In the genomic region with DNA sequence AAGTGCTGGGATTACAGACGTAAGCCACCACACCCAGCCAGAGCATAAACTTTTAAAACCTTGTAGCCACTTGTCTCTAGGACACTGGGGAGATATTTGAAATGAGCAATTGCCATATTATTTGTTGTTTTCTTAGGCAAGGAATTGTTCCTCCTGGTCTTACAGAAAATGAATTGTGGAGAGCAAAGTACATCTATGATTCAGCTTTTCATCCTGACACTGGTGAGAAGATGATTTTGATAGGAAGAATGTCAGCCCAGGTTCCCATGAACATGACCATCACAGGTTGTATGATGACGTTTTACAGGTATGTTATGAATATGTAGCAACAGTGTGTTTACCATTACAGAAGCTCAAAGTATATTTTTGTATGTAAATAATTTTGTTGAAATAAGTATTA, we compare ENCODE assay signal across 1 cellular context.
TF ChIP-seq lines count a peak whose summit lies in the region.

No MANE protein-coding gene starts in this region.

TF ChIP-seq in HepG2, 621 proteins besides CTCF, POLR2A, EP300 and RAD21:
- TF ChIP-seq, protein P1, sequence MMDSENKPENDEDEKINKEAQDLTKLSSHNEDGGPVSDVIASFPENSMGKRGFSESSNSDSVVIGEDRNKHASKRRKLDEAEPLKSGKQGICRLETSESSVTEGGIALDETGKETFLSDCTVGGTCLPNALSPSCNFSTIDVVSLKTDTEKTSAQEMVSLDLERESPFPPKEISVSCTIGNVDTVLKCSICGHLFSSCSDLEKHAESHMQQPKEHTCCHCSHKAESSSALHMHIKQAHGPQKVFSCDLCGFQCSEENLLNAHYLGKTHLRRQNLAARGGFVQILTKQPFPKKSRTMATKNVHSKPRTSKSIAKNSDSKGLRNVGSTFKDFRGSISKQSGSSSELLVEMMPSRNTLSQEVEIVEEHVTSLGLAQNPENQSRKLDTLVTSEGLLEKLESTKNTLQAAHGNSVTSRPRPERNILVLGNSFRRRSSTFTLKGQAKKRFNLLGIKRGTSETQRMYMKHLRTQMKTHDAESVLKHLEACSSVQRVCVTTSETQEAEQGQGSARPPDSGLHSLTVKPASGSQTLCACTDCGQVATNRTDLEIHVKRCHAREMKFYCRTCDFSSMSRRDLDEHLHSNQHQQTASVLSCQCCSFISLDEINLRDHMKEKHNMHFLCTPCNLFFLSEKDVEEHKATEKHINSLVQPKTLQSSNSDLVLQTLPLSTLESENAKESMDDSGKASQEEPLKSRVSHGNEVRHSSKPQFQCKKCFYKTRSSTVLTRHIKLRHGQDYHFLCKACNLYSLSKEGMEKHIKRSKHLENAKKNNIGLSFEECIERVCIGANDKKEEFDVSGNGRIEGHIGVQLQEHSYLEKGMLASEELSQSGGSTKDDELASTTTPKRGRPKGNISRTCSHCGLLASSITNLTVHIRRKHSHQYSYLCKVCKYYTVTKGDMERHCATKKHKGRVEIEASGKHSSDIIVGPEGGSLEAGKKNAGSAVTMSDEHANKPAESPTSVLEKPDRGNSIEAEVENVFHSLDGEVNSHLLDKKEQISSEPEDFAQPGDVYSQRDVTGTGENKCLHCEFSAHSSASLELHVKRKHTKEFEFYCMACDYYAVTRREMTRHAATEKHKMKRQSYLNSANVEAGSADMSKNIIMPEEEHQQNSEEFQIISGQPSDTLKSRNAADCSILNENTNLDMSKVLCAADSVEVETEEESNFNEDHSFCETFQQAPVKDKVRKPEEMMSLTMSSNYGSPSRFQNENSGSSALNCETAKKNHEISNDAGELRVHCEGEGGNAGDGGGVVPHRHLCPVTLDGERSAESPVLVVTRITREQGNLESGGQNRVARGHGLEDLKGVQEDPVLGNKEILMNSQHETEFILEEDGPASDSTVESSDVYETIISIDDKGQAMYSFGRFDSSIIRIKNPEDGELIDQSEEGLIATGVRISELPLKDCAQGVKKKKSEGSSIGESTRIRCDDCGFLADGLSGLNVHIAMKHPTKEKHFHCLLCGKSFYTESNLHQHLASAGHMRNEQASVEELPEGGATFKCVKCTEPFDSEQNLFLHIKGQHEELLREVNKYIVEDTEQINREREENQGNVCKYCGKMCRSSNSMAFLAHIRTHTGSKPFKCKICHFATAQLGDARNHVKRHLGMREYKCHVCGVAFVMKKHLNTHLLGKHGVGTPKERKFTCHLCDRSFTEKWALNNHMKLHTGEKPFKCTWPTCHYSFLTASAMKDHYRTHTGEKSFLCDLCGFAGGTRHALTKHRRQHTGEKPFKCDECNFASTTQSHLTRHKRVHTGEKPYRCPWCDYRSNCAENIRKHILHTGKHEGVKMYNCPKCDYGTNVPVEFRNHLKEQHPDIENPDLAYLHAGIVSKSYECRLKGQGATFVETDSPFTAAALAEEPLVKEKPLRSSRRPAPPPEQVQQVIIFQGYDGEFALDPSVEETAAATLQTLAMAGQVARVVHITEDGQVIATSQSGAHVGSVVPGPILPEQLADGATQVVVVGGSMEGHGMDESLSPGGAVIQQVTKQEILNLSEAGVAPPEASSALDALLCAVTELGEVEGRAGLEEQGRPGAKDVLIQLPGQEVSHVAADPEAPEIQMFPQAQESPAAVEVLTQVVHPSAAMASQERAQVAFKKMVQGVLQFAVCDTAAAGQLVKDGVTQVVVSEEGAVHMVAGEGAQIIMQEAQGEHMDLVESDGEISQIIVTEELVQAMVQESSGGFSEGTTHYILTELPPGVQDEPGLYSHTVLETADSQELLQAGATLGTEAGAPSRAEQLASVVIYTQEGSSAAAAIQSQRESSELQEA (CRISPR knock-in tag; IDR thresholded peaks at IDR 0.05; ENCODE audit: not compliant biosample characterization), result no peak
- TF ChIP-seq TBP (CRISPR knock-in tag; IDR thresholded peaks at IDR 0.05), result no peak
- no peak for TF ChIP-seq ZSCAN21 (CRISPR knock-in tag; IDR thresholded peaks at IDR 0.05; ENCODE audit: borderline replicate concordance)
- TF ChIP-seq, protein P2, sequence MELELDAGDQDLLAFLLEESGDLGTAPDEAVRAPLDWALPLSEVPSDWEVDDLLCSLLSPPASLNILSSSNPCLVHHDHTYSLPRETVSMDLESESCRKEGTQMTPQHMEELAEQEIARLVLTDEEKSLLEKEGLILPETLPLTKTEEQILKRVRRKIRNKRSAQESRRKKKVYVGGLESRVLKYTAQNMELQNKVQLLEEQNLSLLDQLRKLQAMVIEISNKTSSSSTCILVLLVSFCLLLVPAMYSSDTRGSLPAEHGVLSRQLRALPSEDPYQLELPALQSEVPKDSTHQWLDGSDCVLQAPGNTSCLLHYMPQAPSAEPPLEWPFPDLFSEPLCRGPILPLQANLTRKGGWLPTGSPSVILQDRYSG (CRISPR knock-in tag; IDR thresholded peaks at IDR 0.05), result no peak
- no peak for TF ChIP-seq ATM (IDR thresholded peaks at IDR 0.05; ENCODE audit: borderline replicate concordance)
